Comparison of ENCODE assay signal across 8 cellular contexts in the genomic region with DNA sequence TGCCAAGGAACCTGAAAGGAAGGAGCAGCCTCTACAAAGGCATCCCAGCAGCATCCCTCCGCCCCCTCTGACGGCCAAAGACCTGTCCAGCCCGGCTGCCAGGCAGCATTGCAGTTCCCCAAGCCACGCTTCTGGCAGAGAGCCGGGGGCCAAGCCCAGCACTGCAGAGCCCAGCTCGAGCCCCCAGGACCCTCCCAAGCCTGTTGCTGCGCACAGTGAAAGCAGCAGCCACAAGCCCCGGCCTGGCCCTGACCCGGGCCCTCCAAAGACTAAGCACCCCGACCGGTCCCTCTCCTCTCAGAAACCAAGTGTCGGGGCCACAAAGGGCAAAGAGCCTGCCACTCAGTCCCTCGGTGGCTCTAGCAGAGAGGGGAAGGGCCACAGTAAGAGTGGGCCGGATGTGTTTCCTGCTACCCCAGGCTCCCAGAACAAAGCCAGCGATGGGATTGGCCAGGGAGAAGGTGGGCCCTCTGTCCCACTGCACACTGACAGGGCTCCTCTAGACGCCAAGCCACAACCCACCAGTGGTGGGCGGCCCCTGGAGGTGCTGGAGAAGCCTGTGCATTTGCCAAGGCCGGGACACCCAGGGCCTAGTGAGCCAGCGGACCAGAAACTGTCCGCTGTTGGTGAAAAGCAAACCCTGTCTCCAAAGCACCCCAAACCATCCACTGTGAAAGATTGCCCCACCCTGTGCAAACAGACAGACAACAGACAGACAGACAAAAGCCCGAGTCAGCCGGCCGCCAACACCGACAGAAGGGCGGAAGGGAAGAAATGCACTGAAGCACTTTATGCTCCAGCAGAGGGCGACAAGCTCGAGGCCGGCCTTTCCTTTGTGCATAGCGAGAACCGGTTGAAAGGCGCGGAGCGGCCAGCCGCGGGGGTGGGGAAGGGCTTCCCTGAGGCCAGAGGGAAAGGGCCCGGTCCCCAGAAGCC. TPM values are rescaled to one million over a fixed set of nuclear protein-coding genes. Genes with fewer than 3 reads are reported as not detected.
DNase-seq lines count a peak whose midpoint lies in the region; ATAC-seq and TF ChIP-seq lines count a peak whose summit lies in the region.

No MANE protein-coding gene starts in this region.

- H3K9me3 ChIP-seq in HAP-1 (no peaks in the 10 kb centered on the region), esophagus squamous epithelium (no peaks in the 10 kb centered on the region), PC-9 (ENCODE audit: insufficient read depth, low read depth) (no peaks in the 10 kb centered on the region)

- TF ChIP-seq POLR2A in esophagus squamous epithelium (IDR thresholded peaks at IDR 0.05): no peak

- H3K27me3 Mint-ChIP-seq in activated T-cell treated with anti-CD3 and anti-CD28 coated beads, Interleukin-2, amount 50 U/mL, for 4 hours (ENCODE audit: low read depth): no peaks in the 10 kb centered on the region
- no peaks in the 10 kb centered on the region for H3K27me3 Mint-ChIP-seq in naive B cell

- peak overlapping the region; percentile 82 for H3K4me3 Mint-ChIP-seq in activated T-cell treated with anti-CD3 and anti-CD28 coated beads, Interleukin-2, amount 50 U/mL, for 4 hours
- H3K4me3 Mint-ChIP-seq in naive B cell: peak overlapping the region; percentile 77 to 93 (median 87)

- CTCF ChIA-PET in PC-9 (lab: Charles Lee): interaction anchor here (0.6 kb wide), 1 partner anchor 10 kb away, joined by 7 read pairs; no protein-coding TSS in a partner anchor

- no peaks in the 10 kb centered on the region for H3K27me3 ChIP-seq in HAP-1 (ENCODE audit: low read depth)
- no peaks in the 10 kb centered on the region for H3K27me3 ChIP-seq in esophagus squamous epithelium
- H3K27me3 ChIP-seq in PC-9 (ENCODE audit: insufficient read depth, low read depth): no peaks in the 10 kb centered on the region

- POLR2A ChIA-PET in PC-9 (lab: Charles Lee; ENCODE audit: unreplicated experiment): no interaction called here

- no peaks in the 10 kb centered on the region for H3K79me2 ChIP-seq in PC-9 (ENCODE audit: low read depth)

- H3K36me3 Mint-ChIP-seq in activated T-cell treated with anti-CD3 and anti-CD28 coated beads, Interleukin-2, amount 50 U/mL, for 4 hours (ENCODE audit: insufficient read depth): peaks cover 25% of the 10 kb centered on the region
- H3K36me3 Mint-ChIP-seq in naive B cell: no peaks in the 10 kb centered on the region

- no peak overlapping the region for H3K4me2 ChIP-seq in PC-9

- H4K20me1 ChIP-seq in PC-9 (ENCODE audit: insufficient read depth): no peaks in the 10 kb centered on the region

- H3K27ac Mint-ChIP-seq in naive B cell: peak overlapping the region; percentile 86 to 96 (median 92)

- no TSS peak for BruUV-seq in PC-9 (replicated peaks; lab: Mats Ljungman, UMichigan)

- DNase-seq in EH (ENCODE audit: low read depth) (peak; percentile 41), HAP-1 (ENCODE audit: low spot score in 2 of 2) (peak; percentile 70 to 89), NCI-H446 (lab: John Stamatoyannopoulos, UW) (peak; percentile 26 to 79), esophagus squamous epithelium (lab: John Stamatoyannopoulos, UW) (peak; percentile 40), naive B cell (peak; percentile 71), PC-9 (no peak)
- peak; percentile 65 for DNase-seq in activated T-cell treated with anti-CD3 and anti-CD28 coated beads, Interleukin-2, amount 50 U/mL, for 4 hours
- DNase-seq in stimulated activated CD8-positive, alpha-beta memory T cell treated with anti-CD3 and anti-CD28 coated beads, Interleukin-7, amount 100 ng/mL, for 4 hours (ENCODE audit: low read depth in 2 of 2): peak; percentile 57 to 61

- ATAC-seq in activated T-cell treated with anti-CD3 and anti-CD28 coated beads, Interleukin-2, amount 50 U/mL, for 4 hours: peak; percentile 79 to 82
- peak; percentile 90 for ATAC-seq in naive B cell (ENCODE audit: low read depth in 2 of 2)

- no peaks in the 10 kb centered on the region for H3K9me2 ChIP-seq in PC-9 (ENCODE audit: insufficient read depth)

- peak overlapping the region; percentile 87 to 90 (median 89) for H3K27ac ChIP-seq in esophagus squamous epithelium
- no peak overlapping the region for H3K27ac ChIP-seq in PC-9

- H3F3A ChIP-seq in PC-9 (ENCODE audit: insufficient read depth, low read depth): peaks cover 2% of the 10 kb centered on the region

- in situ Hi-C loops in HAP-1 (cut with MboI; ENCODE audit: low sequenced_read_pairs): no loop called here

- H3K4me3 ChIP-seq in HAP-1: no peak overlapping the region
- H3K4me3 ChIP-seq in esophagus squamous epithelium: peak overlapping the region; percentile 13 to 61 (median 37)
- H3K4me3 ChIP-seq in PC-9: no peak overlapping the region

- H3K4me1 ChIP-seq in HAP-1 (peaks cover 18% of the 10 kb centered on the region), esophagus squamous epithelium (peaks cover 16 to 39% (median 17%) of the 10 kb centered on the region in 3 donors), PC-9 (replicated peaks; ENCODE audit: insufficient read depth) (peaks cover 13% of the 10 kb centered on the region)

- intact Hi-C loops in esophagus squamous epithelium (cut with DNase I): no loop called here
- intact Hi-C loops in PC-9 (cut with micrococcal nuclease; ENCODE audit: unreplicated experiment): no loop called here

- peak; percentile 64 to 91 (median 80) for TF ChIP-seq CTCF in esophagus squamous epithelium (IDR thresholded peaks at IDR 0.05)
- no peak for TF ChIP-seq CTCF in PC-9 (conservative IDR thresholded peaks at IDR 0.05)

- 0 to 13% methylated on average over 1 to 4 of the region's 36 CpGs for WGBS in esophagus squamous epithelium, 2 donors

- H2AFZ ChIP-seq in PC-9: no peak overlapping the region

- H3K9me3 Mint-ChIP-seq in activated T-cell treated with anti-CD3 and anti-CD28 coated beads, Interleukin-2, amount 50 U/mL, for 4 hours: no peaks in the 10 kb centered on the region
- H3K9me3 Mint-ChIP-seq in naive B cell: no peaks in the 10 kb centered on the region

- H3K4me1 Mint-ChIP-seq in activated T-cell treated with anti-CD3 and anti-CD28 coated beads, Interleukin-2, amount 50 U/mL, for 4 hours (ENCODE audit: low read depth): peaks cover 76% of the 10 kb centered on the region
- H3K4me1 Mint-ChIP-seq in naive B cell: peaks cover 14 to 38% (median 26%) of the 10 kb centered on the region in 3 donors

- no peaks in the 10 kb centered on the region; the same call in 1 of the 2 replicates for H3K36me3 ChIP-seq in HAP-1 (replicated peaks)
- peaks cover 28 to 90% (median 35%) of the 10 kb centered on the region in 3 donors for H3K36me3 ChIP-seq in esophagus squamous epithelium
- peaks cover 27% of the 10 kb centered on the region for H3K36me3 ChIP-seq in PC-9 (ENCODE audit: low read depth)

RNA-seq across cellular contexts. Expression of a gene that starts 30.8 kb away (rescaled TPM):
- total RNA-seq in activated T-cell treated with anti-CD3 and anti-CD28 coated beads, Interleukin-2, amount 50 U/mL, for 4 hours: under 1 TPM; 0.03 to 0.46 (median 0.05) TPM
- total RNA-seq in esophagus squamous epithelium (1 to 10 TPM in 1 of 4 donors, under 1 TPM in 2, not detected in 1; 0.13 to 1.3 (median 0.95) TPM), PC-9 (2021) (not detected in 2 replicates)
- polyA plus RNA-seq in naive B cell (ENCODE audit: low read depth in 6 of 6): 100 to 1,000 TPM in 3 of 6 donors, 10 to 100 TPM in 3; 29.6 to 131 (median 91.3) TPM

Comparison
In these comparisons a context has a peak if more than half of its experiments do, and no peak if none do; other contexts are left out.
1. DNase-seq: peak in EH (single experiment), HAP-1 (2 of 2), NCI-H446 (2 of 2), activated T-cell treated with anti-CD3 and anti-CD28 coated beads, Interleukin-2, amount 50 U/mL, for 4 hours (single experiment), esophagus squamous epithelium (single experiment), naive B cell (single experiment) and stimulated activated CD8-positive, alpha-beta memory T cell treated with anti-CD3 and anti-CD28 coated beads, Interleukin-7, amount 100 ng/mL, for 4 hours (2 of 2); none in PC-9 (0 of 2).
2. H3K4me3 ChIP-seq: peak in esophagus squamous epithelium (4 of 4); none in HAP-1 (single experiment) and PC-9 (single experiment).